ENCODE assay signal across 18 cellular contexts in genomic region chr2:173033080-173033479, GRCh38. TPM values are rescaled to one million over a fixed set of nuclear protein-coding genes. Genes with fewer than 3 reads are reported as not detected.
DNase-seq lines count a peak whose midpoint lies in the region; ATAC-seq and TF ChIP-seq lines count a peak whose summit lies in the region.
"Had no signal": no experiment of that assay in that cellular context is flagged by ENCODE, and none has a peak within 500 bp of the region (broad histone marks: within the 10 kb centered on the region; RNA-seq: fewer than 3 reads in every experiment).

No MANE protein-coding gene starts in this region.

- CTCF ChIA-PET in Panc1 (lab: Charles Lee): no interaction called here

- H3K4me3 Mint-ChIP-seq in glutamatergic neuron (ENCODE audit: unreplicated experiment): no peak overlapping the region
- H3K4me3 Mint-ChIP-seq: CD14-positive monocyte had no signal

- H3K36me3 ChIP-seq in Panc1 (ENCODE audit: control insufficient read depth, insufficient read depth, low read length): no peaks in the 10 kb centered on the region
- H3K36me3 ChIP-seq: HAP-1, Peyer's patch had no signal

- no peaks in the 10 kb centered on the region for H3K27me3 ChIP-seq in Panc1 (ENCODE audit: control insufficient read depth, insufficient read depth, low read length)
- H3K27me3 ChIP-seq: Peyer's patch had no signal

- intact Hi-C loops in Panc1 (cut with micrococcal nuclease; ENCODE audit: unreplicated experiment): no loop called here

- no peaks in the 10 kb centered on the region for H3K36me3 Mint-ChIP-seq in glutamatergic neuron (ENCODE audit: unreplicated experiment)
- H3K36me3 Mint-ChIP-seq: CD14-positive monocyte had no signal

- DNase-seq in DMS 273 (lab: John Stamatoyannopoulos, UW; ENCODE audit: unreplicated experiment): peak; percentile 17
- DNase-seq in DMS 273 treated with DMSO at 0.1 percent for 48 hours (lab: John Stamatoyannopoulos, UW): no peak
- no peak for DNase-seq in Panc1 (ENCODE audit: low read depth, low spot score)
- DNase-seq in fibroblast of mammary gland (ENCODE audit: low read depth): peak; percentile 93
- no peak for DNase-seq in glutamatergic neuron
- no peak for DNase-seq in stimulated activated CD4-positive, alpha-beta T cell treated with anti-CD3 and anti-CD28 coated beads, Interleukin-4, amount 100 ng/mL, for 4 hours
- DNase-seq in NCI-H1092 treated with DMSO at 0.1 percent for 48 hours (lab: John Stamatoyannopoulos, UW): no peak
- DNase-seq: DMS153, KBM-7, NCI-H2081 treated with DMSO at 0.1 percent for 48 hours, NCI-H2227 treated with DMSO at 0.1 percent for 48 hours, NCI-H524, Peyer's patch, Right ventricle myocardium superior had no signal

- no peaks in the 10 kb centered on the region for H3K27me3 Mint-ChIP-seq in glutamatergic neuron (ENCODE audit: unreplicated experiment)

- TF ChIP-seq CTCF in Panc1 (IDR thresholded peaks at IDR 0.05): no peak
- no peak for TF ChIP-seq CTCF in fibroblast of mammary gland (conservative IDR thresholded peaks at IDR 0.05; ENCODE audit: control insufficient read depth, insufficient read depth, low read depth, low read length)
- TF ChIP-seq CTCF in glutamatergic neuron (IDR thresholded peaks at IDR 0.05; ENCODE audit: partially characterized antibody, unreplicated experiment): no peak

- ATAC-seq in Panc1: no peak
- no peak for ATAC-seq in HG03571 (IDR thresholded peaks at IDR 0.05; ENCODE audit: unreplicated experiment)

- no peaks in the 10 kb centered on the region for H3K9me3 ChIP-seq in Panc1 (ENCODE audit: control insufficient read depth, insufficient read depth, low read depth, low read length)
- H3K9me3 ChIP-seq: HAP-1, Peyer's patch had no signal

- H3K4me3 ChIP-seq in Panc1 (ENCODE audit: low read depth in 2 of 2, low read length in 2 of 2): no peak overlapping the region
- H3K4me3 ChIP-seq in fibroblast of mammary gland (ENCODE audit: control insufficient read depth, low read depth, low read length): no peak overlapping the region
- H3K4me3 ChIP-seq: HAP-1, Peyer's patch had no signal

- H3K4me1 ChIP-seq in Panc1 (ENCODE audit: control insufficient read depth, insufficient read depth, low read length): peaks cover 38% of the 10 kb centered on the region

- H3K27ac Mint-ChIP-seq in glutamatergic neuron (ENCODE audit: unreplicated experiment): no peak overlapping the region
- H3K27ac Mint-ChIP-seq: CD14-positive monocyte had no signal

- no peaks in the 10 kb centered on the region for H3K9me3 Mint-ChIP-seq in glutamatergic neuron (ENCODE audit: unreplicated experiment)
- H3K9me3 Mint-ChIP-seq: CD14-positive monocyte had no signal

- peak overlapping the region; percentile 96 for H3K27ac ChIP-seq in Panc1 (ENCODE audit: low read length)
- H3K27ac ChIP-seq: 22Rv1, Peyer's patch had no signal

- H3K4me1 Mint-ChIP-seq in glutamatergic neuron (ENCODE audit: low read depth, unreplicated experiment): no peaks in the 10 kb centered on the region

- in situ Hi-C loops in Panc1 (cut with HindIII; ENCODE audit: low pct_unique_long_range_greater_than_20kb, low sequenced_read_pairs): no loop called here

- POLR2A ChIA-PET in Panc1 (lab: Charles Lee): no interaction called here

- no TSS peak for BruUV-seq in Panc1 (replicated peaks; lab: Mats Ljungman, UMichigan)

RNA-seq across cellular contexts. Expression of gene MAP3K20, which starts 42.6 kb away (rescaled TPM):
- total RNA-seq in Panc1 (2021; ENCODE audit: unreplicated experiment) (121 TPM), glutamatergic neuron (ENCODE audit: unreplicated experiment) (0.76 TPM)
- 60.5 TPM for polyA plus RNA-seq in Panc1 (2012; ENCODE audit: insufficient read length)

Comparison
In these comparisons a context has a peak if more than half of its experiments do, and no peak if none do; other contexts are left out.
1. DNase-seq: peak in DMS 273 (single experiment) and fibroblast of mammary gland (single experiment); none in DMS 273 treated with DMSO at 0.1 percent for 48 hours (single experiment), Panc1 (single experiment), glutamatergic neuron (single experiment), stimulated activated CD4-positive, alpha-beta T cell treated with anti-CD3 and anti-CD28 coated beads, Interleukin-4, amount 100 ng/mL, for 4 hours (0 of 2) and NCI-H1092 treated with DMSO at 0.1 percent for 48 hours (single experiment).
2. RNA of gene MAP3K20, which starts 42.6 kb away (total RNA-seq): 121 TPM in Panc1 (single experiment); 0.76 TPM in glutamatergic neuron (single experiment); every median in the first group is over 10 times any median in the second.